14 cellular contexts compared by ENCODE assay signal in genomic region chr6:107679457-107679856, GRCh38.
DNase-seq lines count a peak whose midpoint lies in the region; ATAC-seq and TF ChIP-seq lines count a peak whose summit lies in the region.
"Had no signal": no experiment of that assay in that cellular context is flagged by ENCODE, and none has a peak within 500 bp of the region (broad histone marks: within the 10 kb centered on the region; RNA-seq: fewer than 3 reads in every experiment).

No MANE protein-coding gene starts in this region.

- no peak for TF ChIP-seq EP300 in suprapubic skin (IDR thresholded peaks at IDR 0.05)

- DNase-seq in activated CD4-positive, alpha-beta T cell treated with anti-CD3 and anti-CD28 coated beads for 48 hours, result peak; percentile 23
- no peak for DNase-seq in activated CD4-positive, alpha-beta T cell treated with anti-CD3 and anti-CD28 coated beads for 1 hour
- DNase-seq in amniotic epithelial cell (ENCODE audit: low read depth) (peak; percentile 73), hepatic stellate cell (ENCODE audit: low spot score) (peak; percentile 59), superior temporal gyrus (ENCODE audit: extremely low spot score) (peak; percentile 34), suprapubic skin (ENCODE audit: low spot score in 2 of 2) (no peak), GM19238 (ENCODE audit: insufficient read length, low spot score) (no peak)
- DNase-seq: DMS79 treated with DMSO at 0.1 percent for 48 hours, foreskin melanocyte, NCI-H2171 had no signal

- H3K27ac ChIP-seq in suprapubic skin, result no peak overlapping the region

- peaks cover 8% of the 10 kb centered on the region for H3K4me1 ChIP-seq in suprapubic skin

- TF ChIP-seq CTCF in suprapubic skin (IDR thresholded peaks at IDR 0.05), result no peak

- no peaks in the 10 kb centered on the region for H3K36me3 ChIP-seq in suprapubic skin

- peaks cover 3% of the 10 kb centered on the region for H3K27me3 ChIP-seq in suprapubic skin

- 80% methylated on average over 4 of the region's 4 CpGs for WGBS in suprapubic skin

- H3K9me3 ChIP-seq in suprapubic skin, result no peaks in the 10 kb centered on the region

- ATAC-seq in HG02870 (IDR thresholded peaks at IDR 0.05; ENCODE audit: unreplicated experiment), result no peak
- ATAC-seq: activated naive CD4-positive, alpha-beta T cell treated with anti-CD3 and anti-CD28 coated beads, Interleukin-2, amount 50 U/mL, for 72 hours; left lobe of liver; Panc1 had no signal

- no peak for TF ChIP-seq POLR2A in suprapubic skin (IDR thresholded peaks at IDR 0.05)

- no peak overlapping the region for H3K4me3 ChIP-seq in suprapubic skin

Comparison
In these comparisons a context has a peak if more than half of its experiments do, and no peak if none do; other contexts are left out.
1. DNase-seq: peak in activated CD4-positive, alpha-beta T cell treated with anti-CD3 and anti-CD28 coated beads for 48 hours (single experiment), amniotic epithelial cell (single experiment), hepatic stellate cell (single experiment) and superior temporal gyrus (single experiment); none in activated CD4-positive, alpha-beta T cell treated with anti-CD3 and anti-CD28 coated beads for 1 hour (single experiment), suprapubic skin (0 of 2) and GM19238 (single experiment).